Comparison of ENCODE assay signal across 10 cellular contexts in genomic region chr17:51050291-51051033, GRCh38.
DNase-seq lines count a peak whose midpoint lies in the region; ATAC-seq, FAIRE-seq and TF ChIP-seq lines count a peak whose summit lies in the region.
"Had no signal": no experiment of that assay in that cellular context is flagged by ENCODE, and none has a peak within 500 bp of the region (broad histone marks: within the 10 kb centered on the region; RNA-seq: fewer than 3 reads in every experiment).

No MANE protein-coding gene starts in this region.

- 80% methylated on average over 3 of the region's 3 CpGs for WGBS in hepatocyte (ENCODE audit: low lambda C conversion rate, missing lambda C conversion rate)
- 90 to 95% methylated on average over 3 of the region's 3 CpGs for WGBS in pancreas, 2 donors
- WGBS in upper lobe of left lung, 2 donors, result 76% methylated on average over 3 of the region's 3 CpGs

- no peak for FAIRE-seq in pancreas (lab: Jason Lieb, UNC)

- H3K9me2 ChIP-seq in hepatocyte (replicated peaks; ENCODE audit: insufficient read depth), result no peaks in the 10 kb centered on the region

- H3K27me3 Mint-ChIP-seq in effector memory CD8-positive, alpha-beta T cell, result no peaks in the 10 kb centered on the region
- H3K27me3 Mint-ChIP-seq: type B pancreatic cell had no signal

- H3K27ac ChIP-seq in hepatocyte (no peak overlapping the region), pancreas (no peak overlapping the region), upper lobe of left lung (no peak overlapping the region)

- H3K27ac Mint-ChIP-seq in effector memory CD8-positive, alpha-beta T cell, result no peak overlapping the region
- H3K27ac Mint-ChIP-seq: type B pancreatic cell had no signal

- H4K20me1 ChIP-seq in hepatocyte (ENCODE audit: insufficient read depth, poor library complexity, severe bottlenecking), result no peaks in the 10 kb centered on the region

- no peak overlapping the region for H3K4me2 ChIP-seq in hepatocyte

- no peak for TF ChIP-seq EP300 in upper lobe of left lung (IDR thresholded peaks at IDR 0.05)

- peak; percentile 30 for DNase-seq in hepatocyte (ENCODE audit: low spot score)
- no peak for DNase-seq in cerebellar nuclear complex (lab: John Stamatoyannopoulos, UW)
- no peak for DNase-seq in pancreas
- no peak for DNase-seq in upper lobe of left lung
- DNase-seq in effector memory CD8-positive, alpha-beta T cell, result no peak
- DNase-seq: GDM1 had no signal

- peaks cover 31% of the 10 kb centered on the region for H3K79me2 ChIP-seq in hepatocyte

- TF ChIP-seq CTCF in hepatocyte (IDR thresholded peaks at IDR 0.05; ENCODE audit: poor library complexity), result no peak
- no peak for TF ChIP-seq CTCF in pancreas (IDR thresholded peaks at IDR 0.05)
- TF ChIP-seq CTCF in upper lobe of left lung (IDR thresholded peaks at IDR 0.05), result no peak

- H3K4me1 ChIP-seq in hepatocyte (ENCODE audit: insufficient read depth) (no peaks in the 10 kb centered on the region), pancreas (peaks cover 10 to 22% (median 21%) of the 10 kb centered on the region in 3 donors), upper lobe of left lung (peaks cover 0 to 14% (median 4%) of the 10 kb centered on the region in 4 donors)

- peaks cover 22% of the 10 kb centered on the region for H3K36me3 Mint-ChIP-seq in effector memory CD8-positive, alpha-beta T cell (ENCODE audit: insufficient read depth)
- H3K36me3 Mint-ChIP-seq: type B pancreatic cell had no signal

- H2AFZ ChIP-seq in hepatocyte, result no peak overlapping the region

- H3K4me3 ChIP-seq in hepatocyte, result no peak overlapping the region
- H3K4me3 ChIP-seq in pancreas, result no peak overlapping the region
- H3K4me3 ChIP-seq in upper lobe of left lung, result no peak overlapping the region

- H3K36me3 ChIP-seq in hepatocyte (replicated peaks; ENCODE audit: insufficient read depth, low read depth), result no peaks in the 10 kb centered on the region
- H3K36me3 ChIP-seq in pancreas, result peaks cover 0 to 3% (median 0%) of the 10 kb centered on the region in 3 donors
- peaks cover 0 to 6% (median 0%) of the 10 kb centered on the region in 4 donors for H3K36me3 ChIP-seq in upper lobe of left lung

- H3K27me3 ChIP-seq in hepatocyte, result no peaks in the 10 kb centered on the region
- H3K27me3 ChIP-seq in pancreas, result no peaks in the 10 kb centered on the region
- no peaks in the 10 kb centered on the region for H3K27me3 ChIP-seq in upper lobe of left lung

- H3K9me3 Mint-ChIP-seq in effector memory CD8-positive, alpha-beta T cell, result no peaks in the 10 kb centered on the region
- H3K9me3 Mint-ChIP-seq: type B pancreatic cell had no signal

- H3K9me3 ChIP-seq in hepatocyte (ENCODE audit: low read depth) (no peaks in the 10 kb centered on the region), pancreas (no peaks in the 10 kb centered on the region), upper lobe of left lung (no peaks in the 10 kb centered on the region)

- no peak overlapping the region for H3K4me3 Mint-ChIP-seq in effector memory CD8-positive, alpha-beta T cell
- H3K4me3 Mint-ChIP-seq: type B pancreatic cell had no signal

- peak; percentile 91 for ATAC-seq in GM18867 (IDR thresholded peaks at IDR 0.05; ENCODE audit: unreplicated experiment)
- ATAC-seq in GM21825 (IDR thresholded peaks at IDR 0.05; ENCODE audit: unreplicated experiment), result peak; percentile 79
- ATAC-seq in HG03558 (IDR thresholded peaks at IDR 0.05; ENCODE audit: extremely low read depth, unreplicated experiment), result peak; percentile 86
- ATAC-seq in pancreas, result no peak
- no peak for ATAC-seq in upper lobe of left lung (ENCODE audit: low FRiP score in 2 of 2)
- ATAC-seq in effector memory CD8-positive, alpha-beta T cell (replicated peaks), result no peak

- H3K4me1 Mint-ChIP-seq in effector memory CD8-positive, alpha-beta T cell (ENCODE audit: low read depth in 2 of 2), result peaks cover 2 to 3% of the 10 kb centered on the region in 2 donors

- no peak for TF ChIP-seq POLR2A in upper lobe of left lung (IDR thresholded peaks at IDR 0.05)

- intact Hi-C loops in pancreas (cut with DNase I), result no loop called here

Comparison
In these comparisons a context has a peak if more than half of its experiments do, and no peak if none do; other contexts are left out.
1. ATAC-seq: peak in GM18867 (single experiment), GM21825 (single experiment) and HG03558 (single experiment); none in pancreas (0 of 4), upper lobe of left lung (0 of 2) and effector memory CD8-positive, alpha-beta T cell (single experiment).